In the genomic region with DNA sequence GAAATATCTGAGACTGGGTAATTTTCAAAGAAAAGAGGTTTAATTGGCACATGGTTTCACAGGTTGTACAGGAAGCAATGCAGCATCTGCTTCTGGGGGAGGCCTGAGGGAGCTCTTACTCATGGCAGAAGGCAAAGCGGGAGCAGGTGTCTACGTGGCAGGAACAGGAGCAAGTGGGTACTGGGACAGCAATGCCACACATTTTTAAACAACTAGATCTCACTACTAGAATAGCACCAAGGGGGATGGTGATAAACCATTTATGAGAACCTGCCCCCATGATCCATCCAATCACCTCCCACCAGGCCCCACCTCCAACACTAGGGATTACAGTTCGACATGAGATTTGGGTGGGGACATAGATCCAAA, we compare ENCODE assay signal across 10 cellular contexts. TPM values are rescaled to one million over a fixed set of nuclear protein-coding genes. Genes with fewer than 3 reads are reported as not detected.
DNase-seq lines count a peak whose midpoint lies in the region; ATAC-seq and TF ChIP-seq lines count a peak whose summit lies in the region.
"Had no signal": no experiment of that assay in that cellular context is flagged by ENCODE, and none has a peak within 500 bp of the region (broad histone marks: within the 10 kb centered on the region; RNA-seq: fewer than 3 reads in every experiment).

No MANE protein-coding gene starts in this region.

- H3K27ac ChIP-seq in OCI-LY3 (ENCODE audit: low read length) (peak overlapping the region; percentile 42; the same call in 1 of the 2 replicates), foreskin keratinocyte (peak overlapping the region; percentile 7)

- ATAC-seq in GM18498 (IDR thresholded peaks at IDR 0.05; ENCODE audit: unreplicated experiment) (peak; percentile 62), GM21529 (IDR thresholded peaks at IDR 0.05; ENCODE audit: unreplicated experiment) (peak; percentile 41), foreskin keratinocyte (peak; percentile 33)
- ATAC-seq: left colon had no signal

- TF ChIP-seq CTCF in OCI-LY3 (IDR thresholded peaks at IDR 0.05; ENCODE audit: low read depth, low read length) (no peak), foreskin keratinocyte (conservative IDR thresholded peaks at IDR 0.05) (no peak)

- H3K9ac ChIP-seq in OCI-LY3 (ENCODE audit: low read length) = no peak overlapping the region

- H3K36me3 ChIP-seq in OCI-LY3 (replicated peaks; ENCODE audit: low read depth, low read length) = no peaks in the 10 kb centered on the region

- H2AFZ ChIP-seq in OCI-LY3 (ENCODE audit: low read depth, low read length) = peak overlapping the region; percentile 79

- H4K20me1 ChIP-seq in OCI-LY3 (ENCODE audit: insufficient read depth, low read length) = no peaks in the 10 kb centered on the region

- H3K27me3 ChIP-seq in OCI-LY3 (ENCODE audit: low read depth, low read length) = no peaks in the 10 kb centered on the region
- H3K27me3 ChIP-seq in foreskin keratinocyte = no peaks in the 10 kb centered on the region

- H3K4me3 ChIP-seq in OCI-LY3 (ENCODE audit: low read length) = no peak overlapping the region

- no peak for DNase-seq in foreskin keratinocyte
- DNase-seq in foreskin melanocyte = no peak
- DNase-seq in NCI-H1436 treated with DMSO at 0.1 percent for 48 hours (lab: John Stamatoyannopoulos, UW) = no peak
- DNase-seq in cortex of kidney (lab: John Stamatoyannopoulos, UW) = no peak
- DNase-seq in SW480 (ENCODE audit: low spot score) = no peak
- DNase-seq: DMS153, left colon had no signal

- H3K4me1 ChIP-seq in OCI-LY3 (ENCODE audit: low read length) (peaks cover 13% of the 10 kb centered on the region), foreskin keratinocyte (peaks cover 18% of the 10 kb centered on the region)

- H3K4me2 ChIP-seq in OCI-LY3 (ENCODE audit: low read length) = peak overlapping the region; percentile 34; the same call in 1 of the 2 replicates

- no peaks in the 10 kb centered on the region for H3K79me2 ChIP-seq in OCI-LY3 (ENCODE audit: low read length)

- no peaks in the 10 kb centered on the region for H3K9me3 ChIP-seq in OCI-LY3 (ENCODE audit: insufficient read depth, low read length)

RNA-seq across cellular contexts. Expression of gene HOMER1, which starts 47.6 kb away (rescaled TPM):
- total RNA-seq in foreskin keratinocyte = 13.0 and 17.4 TPM in 2 replicates
- 2.0 and 2.9 TPM in 2 replicates for polyA plus RNA-seq in foreskin keratinocyte

RNA-seq across cellular contexts. Expression of gene TENT2, which starts 50.7 kb away (rescaled TPM):
- 28.6 and 33.8 TPM in 2 replicates for total RNA-seq in foreskin keratinocyte
- 8.7 and 10.5 TPM in 2 replicates for polyA plus RNA-seq in foreskin keratinocyte
